20 cellular contexts compared by ENCODE assay signal in genomic region chr7:74344786-74345185, GRCh38.
"Had no signal": no experiment of that assay in that cellular context is flagged by ENCODE, and none has a peak within 500 bp of the region (broad histone marks: within the 10 kb centered on the region; RNA-seq: fewer than 3 reads in every experiment).

No MANE protein-coding gene starts in this region.

- H3K36me3 Mint-ChIP-seq: immature natural killer cell; naive B cell; stimulated activated effector memory CD8-positive, alpha-beta T cell treated with anti-CD3 and anti-CD28 coated beads, Interleukin-12 subunit alpha, Interleukin-12 subunit beta, amount 100 ng/mL, for 72 hours had no signal

- H3K9me3 Mint-ChIP-seq: immature natural killer cell; memory B cell; naive B cell; stimulated activated effector memory CD8-positive, alpha-beta T cell treated with anti-CD3 and anti-CD28 coated beads, Interleukin-12 subunit alpha, Interleukin-12 subunit beta, amount 100 ng/mL, for 72 hours; stimulated activated naive CD8-positive, alpha-beta T cell treated with anti-CD3 and anti-CD28 coated beads, Interleukin-15, Interleukin-2, amounts not matched to agents 100 ng/mL and 50 ng/mL, for 24 hours had no signal

- H3K9me3 ChIP-seq: colonic mucosa, esophagus squamous epithelium, left ventricle myocardium inferior, lower lobe of right lung, ovary, tibial artery, upper lobe of left lung, vagina had no signal

- H3K4me3 ChIP-seq: colonic mucosa, esophagus squamous epithelium, left ventricle myocardium inferior, lower lobe of right lung, ovary, smooth muscle cell, tibial artery, upper lobe of left lung, vagina had no signal

- ATAC-seq: right cardiac atrium had no signal

- H3K27me3 Mint-ChIP-seq: memory B cell; naive B cell; progenitor cell of endocrine pancreas; stimulated activated naive CD8-positive, alpha-beta T cell treated with anti-CD3 and anti-CD28 coated beads, Interleukin-15, Interleukin-2, amounts not matched to agents 100 ng/mL and 50 ng/mL, for 24 hours had no signal

- H3K27ac ChIP-seq: colonic mucosa, esophagus squamous epithelium, left ventricle myocardium inferior, lower lobe of right lung, ovary, tibial artery, upper lobe of left lung, vagina had no signal

- H3K4me3 Mint-ChIP-seq: immature natural killer cell; memory B cell; naive B cell; stimulated activated effector memory CD8-positive, alpha-beta T cell treated with anti-CD3 and anti-CD28 coated beads, Interleukin-12 subunit alpha, Interleukin-12 subunit beta, amount 100 ng/mL, for 72 hours; stimulated activated naive CD8-positive, alpha-beta T cell treated with anti-CD3 and anti-CD28 coated beads, Interleukin-15, Interleukin-2, amounts not matched to agents 100 ng/mL and 50 ng/mL, for 24 hours had no signal

- DNase-seq: colonic mucosa; dermis blood vessel endothelial cell; esophagus squamous epithelium; immature natural killer cell; left ventricle myocardium inferior; lower lobe of right lung; midbrain; naive B cell; ovary; right cardiac atrium; stimulated activated CD4-positive, alpha-beta T cell treated with anti-CD3 and anti-CD28 coated beads, Interleukin-4, amount 100 ng/mL, for 1 hour; stimulated activated CD8-positive, alpha-beta memory T cell treated with anti-CD3 and anti-CD28 coated beads, Interleukin-4, amount 100 ng/mL, for 48 hours; tibial artery; upper lobe of left lung had no signal

- H3K4me1 ChIP-seq: colonic mucosa, esophagus squamous epithelium, left ventricle myocardium inferior, lower lobe of right lung, tibial artery, upper lobe of left lung, vagina had no signal

- H3K36me3 ChIP-seq: colonic mucosa, ovary, vagina had no signal

- H3K27me3 ChIP-seq: colonic mucosa, esophagus squamous epithelium, ovary, tibial artery, upper lobe of left lung, vagina had no signal

- H3K27ac Mint-ChIP-seq: immature natural killer cell; memory B cell; naive B cell; progenitor cell of endocrine pancreas; stimulated activated naive CD8-positive, alpha-beta T cell treated with anti-CD3 and anti-CD28 coated beads, Interleukin-15, Interleukin-2, amounts not matched to agents 100 ng/mL and 50 ng/mL, for 24 hours had no signal
